14 cellular contexts compared by ENCODE assay signal in genomic region chr7:70645876-70646336, GRCh38.
"Had no signal": no experiment of that assay in that cellular context is flagged by ENCODE, and none has a peak within 500 bp of the region (broad histone marks: within the 10 kb centered on the region; RNA-seq: fewer than 3 reads in every experiment).

No MANE protein-coding gene starts in this region.

- H3K27me3 Mint-ChIP-seq: activated naive CD8-positive, alpha-beta T cell treated with anti-CD3 and anti-CD28 coated beads for 36 hours; stimulated activated memory B cell treated with anti-CD40 and anti-IgM and Interleukin-4, amounts not matched to agents 10 μg/mL and 1 μg/mL and 100 μg/mL, for 72 hours had no signal

- H3K4me1 Mint-ChIP-seq: stimulated activated memory B cell treated with anti-CD40 and anti-IgM and Interleukin-4, amounts not matched to agents 10 μg/mL and 1 μg/mL and 100 μg/mL, for 72 hours had no signal

- H3K27ac Mint-ChIP-seq: activated CD4-positive, alpha-beta memory T cell treated with anti-CD3 and anti-CD28 coated beads for 36 hours; activated naive CD8-positive, alpha-beta T cell treated with anti-CD3 and anti-CD28 coated beads for 36 hours; nephron; stimulated activated memory B cell treated with anti-CD40 and anti-IgM and Interleukin-4, amounts not matched to agents 10 μg/mL and 1 μg/mL and 100 μg/mL, for 72 hours had no signal

- H3K36me3 Mint-ChIP-seq: activated CD4-positive, alpha-beta memory T cell treated with anti-CD3 and anti-CD28 coated beads for 36 hours; stimulated activated memory B cell treated with anti-CD40 and anti-IgM and Interleukin-4, amounts not matched to agents 10 μg/mL and 1 μg/mL and 100 μg/mL, for 72 hours had no signal

- DNase-seq: activated CD4-positive, alpha-beta memory T cell treated with anti-CD3 and anti-CD28 coated beads for 36 hours; activated gamma-delta T cell treated with Interleukin-2 at 50 U/mL for 16 hours; activated naive CD8-positive, alpha-beta T cell treated with anti-CD3 and anti-CD28 coated beads for 36 hours; activated T-cell treated with anti-CD3 and anti-CD28 coated beads, Interleukin-2, amount 50 U/mL, for 48 hours; foreskin keratinocyte; mammary epithelial cell; mucosa of descending colon; right lobe of liver; tibial artery; uterus had no signal

- H3K4me3 Mint-ChIP-seq: activated CD4-positive, alpha-beta memory T cell treated with anti-CD3 and anti-CD28 coated beads for 36 hours; activated naive CD8-positive, alpha-beta T cell treated with anti-CD3 and anti-CD28 coated beads for 36 hours; nephron; stimulated activated memory B cell treated with anti-CD40 and anti-IgM and Interleukin-4, amounts not matched to agents 10 μg/mL and 1 μg/mL and 100 μg/mL, for 72 hours had no signal

- H3K9me3 ChIP-seq: breast epithelium, mucosa of descending colon, prostate gland, right lobe of liver, uterus had no signal

- H3K9me3 Mint-ChIP-seq: activated CD4-positive, alpha-beta memory T cell treated with anti-CD3 and anti-CD28 coated beads for 36 hours; nephron had no signal

- H3K4me1 ChIP-seq: breast epithelium, prostate gland, right lobe of liver, tibial artery, uterus had no signal

- H3K36me3 ChIP-seq: breast epithelium, prostate gland, right lobe of liver, tibial artery, uterus had no signal

- H3K27ac ChIP-seq: breast epithelium, foreskin keratinocyte, prostate gland, right lobe of liver, tibial artery, uterus had no signal

- H3K27me3 ChIP-seq: breast epithelium, foreskin keratinocyte, right lobe of liver, tibial artery, uterus had no signal

- ATAC-seq: foreskin keratinocyte; mucosa of descending colon; right lobe of liver; stimulated activated memory B cell treated with anti-CD40 and anti-IgM and Interleukin-4, amounts not matched to agents 10 μg/mL and 1 μg/mL and 100 μg/mL, for 72 hours had no signal

- H3K4me3 ChIP-seq: breast epithelium, mucosa of descending colon, prostate gland, right lobe of liver, tibial artery, uterus had no signal
